ENCODE assay signal across 8 cellular contexts in the genomic region with DNA sequence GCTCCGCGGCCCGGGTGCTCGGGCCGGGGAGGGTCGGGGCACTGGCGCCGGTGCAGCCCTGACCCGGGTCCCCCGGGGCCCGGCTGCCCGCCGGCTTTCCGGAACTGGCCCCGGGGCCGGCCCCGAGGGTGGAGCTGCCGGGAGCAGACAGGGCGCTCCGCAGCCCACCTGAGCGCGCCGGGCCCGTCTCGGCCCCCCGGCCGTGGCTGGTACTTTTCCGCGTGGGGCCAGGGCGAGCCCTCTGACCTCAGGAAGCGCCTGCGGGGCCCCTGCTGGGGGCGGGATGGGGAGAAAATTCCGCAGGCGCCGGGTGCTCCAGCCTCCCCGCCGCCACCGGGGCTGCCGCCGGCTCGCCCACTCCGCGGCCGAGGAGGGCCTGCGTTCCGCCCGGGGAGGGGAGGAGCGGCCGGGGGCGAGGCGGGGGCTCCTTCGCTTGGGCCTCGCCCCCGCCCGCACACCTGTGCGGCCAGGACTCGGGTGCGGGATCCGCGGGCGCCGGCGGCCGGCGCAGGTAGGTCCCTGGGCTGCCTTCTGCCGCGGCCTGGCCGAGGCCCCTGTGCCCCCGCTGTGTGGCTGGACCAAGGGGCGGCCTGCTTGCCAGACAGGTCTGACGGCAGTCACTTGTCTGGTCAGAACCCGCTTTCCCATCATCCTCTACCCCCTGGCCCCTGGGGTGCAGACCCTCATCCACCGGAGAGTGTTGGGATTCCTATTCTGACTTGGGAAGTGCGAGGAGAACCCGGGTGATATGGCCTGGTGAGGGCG. TPM values are rescaled to one million over a fixed set of nuclear protein-coding genes. Genes with fewer than 3 reads are reported as not detected.
DNase-seq lines count a peak whose midpoint lies in the region; ATAC-seq and TF ChIP-seq lines count a peak whose summit lies in the region.

No MANE protein-coding gene starts in this region.

- H3K4me3 ChIP-seq in PC-9 (peak overlapping the region; percentile 73), mononuclear cell (ENCODE audit: low read length) (peak overlapping the region; percentile 83), vagina (peak overlapping the region; percentile 74 to 81)

- peaks cover 54% of the 10 kb centered on the region for H3F3A ChIP-seq in PC-9 (ENCODE audit: insufficient read depth, low read depth)

- POLR2A ChIA-PET in PC-9 (lab: Charles Lee; ENCODE audit: unreplicated experiment): no interaction called here

- peaks cover 61% of the 10 kb centered on the region for H3K4me1 ChIP-seq in PC-9 (replicated peaks; ENCODE audit: insufficient read depth)
- peaks cover 60% of the 10 kb centered on the region for H3K4me1 ChIP-seq in mononuclear cell (ENCODE audit: insufficient read depth, low read length)
- H3K4me1 ChIP-seq in vagina: peaks cover 57% of the 10 kb centered on the region

- H3K4me2 ChIP-seq in PC-9: peak overlapping the region; percentile 95

- no peak for TF ChIP-seq POLR2A in vagina (IDR thresholded peaks at IDR 0.05)

- TF ChIP-seq CTCF in PC-9 (conservative IDR thresholded peaks at IDR 0.05) (no peak), vagina (IDR thresholded peaks at IDR 0.05) (no peak)

- peaks cover 32% of the 10 kb centered on the region for H3K79me2 ChIP-seq in PC-9 (ENCODE audit: low read depth)

- H3K9me2 ChIP-seq in PC-9 (ENCODE audit: insufficient read depth): no peaks in the 10 kb centered on the region

- intact Hi-C loops in Right ventricle myocardium inferior (cut with DNase I) (loop anchor here (2.0 kb wide), 1 partner anchor 13 kb away; a partner anchor contains a TSS), cardiac septum (cut with DNase I) (loop anchor here (5.0 kb wide), 1 partner anchor 155 kb away; a partner anchor contains a TSS), PC-9 (cut with micrococcal nuclease; ENCODE audit: unreplicated experiment) (loop anchor here (5.0 kb wide), 4 partner anchors 155 to 395 kb away; a partner anchor contains a TSS), vagina (cut with DNase I) (no loop called here)

- H4K20me1 ChIP-seq in PC-9 (ENCODE audit: insufficient read depth): peaks cover 26% of the 10 kb centered on the region

- DNase-seq in Right ventricle myocardium inferior (ENCODE audit: missing footprints): peak; percentile 74
- DNase-seq in cardiac septum (ENCODE audit: low spot score): no peak
- DNase-seq in PC-9: no peak
- DNase-seq in dermis blood vessel endothelial cell: peak; percentile 32
- DNase-seq in vagina (ENCODE audit: extremely low spot score in 2 of 2): no peak
- DNase-seq in inferior parietal cortex (ENCODE audit: extremely low spot score): no peak
- no peak for DNase-seq in DMS153 treated with DMSO at 0.1 percent for 48 hours (lab: John Stamatoyannopoulos, UW; ENCODE audit: unreplicated experiment)

- ATAC-seq in Right ventricle myocardium inferior: no peak

- CTCF ChIA-PET in PC-9 (lab: Charles Lee): interaction anchor here (0.6 to 1.1 kb wide), 4 partner anchors 63 to 1377 kb away, joined by 3 to 8 read pairs (median 4); a partner anchor contains a TSS

- peak overlapping the region; percentile 49; the same call in 1 of the 2 replicates for H3K27ac ChIP-seq in PC-9
- peak overlapping the region; percentile 89 for H3K27ac ChIP-seq in vagina

- no TSS peak for BruUV-seq in PC-9 (replicated peaks; lab: Mats Ljungman, UMichigan)

- H3K27me3 ChIP-seq in PC-9 (ENCODE audit: insufficient read depth, low read depth): no peaks in the 10 kb centered on the region
- no peaks in the 10 kb centered on the region for H3K27me3 ChIP-seq in mononuclear cell (ENCODE audit: insufficient read depth, low read length)
- H3K27me3 ChIP-seq in vagina: no peaks in the 10 kb centered on the region

- H2AFZ ChIP-seq in PC-9: peak overlapping the region; percentile 66; the same call in 1 of the 2 replicates

- H3K36me3 ChIP-seq in PC-9 (ENCODE audit: low read depth) (peaks cover 5% of the 10 kb centered on the region; the same call in 1 of the 2 replicates), vagina (peaks cover 0 to 13% of the 10 kb centered on the region in 2 donors)

- no peaks in the 10 kb centered on the region for H3K9me3 ChIP-seq in PC-9 (ENCODE audit: insufficient read depth, low read depth)
- H3K9me3 ChIP-seq in mononuclear cell (ENCODE audit: low read depth, low read length): no peaks in the 10 kb centered on the region
- no peaks in the 10 kb centered on the region for H3K9me3 ChIP-seq in vagina

RNA-seq across cellular contexts. Expression of a gene that starts 3.5 kb away (rescaled TPM):
- 51.2 TPM for total RNA-seq in Right ventricle myocardium inferior
- 43.9 TPM for total RNA-seq in cardiac septum
- 48.7 and 50.4 TPM in 2 replicates for total RNA-seq in PC-9 (2021)
- total RNA-seq in dermis blood vessel endothelial cell: 67.2 and 136 TPM in 2 replicates
- 66.7 TPM for total RNA-seq in mononuclear cell
- total RNA-seq in vagina: 47.6 TPM

RNA-seq across cellular contexts. Expression of a gene that starts 12.4 kb away (rescaled TPM):
- total RNA-seq in Right ventricle myocardium inferior (19.3 TPM), cardiac septum (16.2 TPM), PC-9 (2021) (2.1 and 3.8 TPM in 2 replicates), dermis blood vessel endothelial cell (110 and 134 TPM in 2 replicates), mononuclear cell (27.9 TPM), vagina (47.4 TPM)

RNA-seq across cellular contexts. Expression of a gene that starts 31.2 kb away (rescaled TPM):
- total RNA-seq in Right ventricle myocardium inferior: 133 TPM
- 73.3 TPM for total RNA-seq in cardiac septum
- total RNA-seq in PC-9 (2021): 26.4 and 27.1 TPM in 2 replicates
- 23.1 and 38.7 TPM in 2 replicates for total RNA-seq in dermis blood vessel endothelial cell
- 38.8 TPM for total RNA-seq in mononuclear cell
- total RNA-seq in vagina: 46.7 TPM

Comparison
In these comparisons a context has a peak if more than half of its experiments do, and no peak if none do; other contexts are left out.
1. DNase-seq: peak in Right ventricle myocardium inferior (single experiment) and dermis blood vessel endothelial cell (single experiment); none in cardiac septum (single experiment), PC-9 (0 of 2), vagina (0 of 2), inferior parietal cortex (single experiment) and DMS153 treated with DMSO at 0.1 percent for 48 hours (single experiment).
2. Peak in every context shown above with its lines, with median percentiles within 50 percentile points of each other: H3K4me3 ChIP-seq.